In the genomic region with DNA sequence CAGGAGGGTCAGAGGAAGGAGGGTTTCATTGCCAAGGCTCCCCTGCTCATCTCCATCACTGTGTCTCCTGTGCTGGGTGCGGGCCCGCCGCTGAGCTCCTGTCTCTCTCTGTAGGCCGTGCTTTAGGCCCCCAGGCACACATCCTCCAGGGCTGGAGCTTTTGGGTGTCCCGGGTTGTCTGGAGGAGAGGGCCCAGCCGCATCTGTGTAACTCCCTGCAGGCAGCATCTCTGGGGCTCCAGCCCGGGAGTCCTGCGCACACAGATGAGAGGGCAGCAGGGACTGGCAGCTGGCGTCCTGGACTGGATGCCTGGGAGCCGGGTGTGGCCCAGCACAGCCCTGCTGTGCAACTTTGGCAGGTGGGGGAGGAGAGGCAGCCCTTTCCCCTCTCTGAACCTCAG, we compare ENCODE assay signal across 16 cellular contexts.
"Had no signal": no experiment of that assay in that cellular context is flagged by ENCODE, and none has a peak within 500 bp of the region (broad histone marks: within the 10 kb centered on the region; RNA-seq: fewer than 3 reads in every experiment).

No MANE protein-coding gene starts in this region.

- FAIRE-seq: endometrium, frontal cortex, pancreas, small intestine, urothelium cell line had no signal

- H3K27ac ChIP-seq: left lung, lower lobe of right lung, pancreas, thyroid gland had no signal

- H2AFZ ChIP-seq: neural progenitor cell had no signal

- H3K9me3 ChIP-seq: left lung, lower lobe of right lung, pancreas, thyroid gland had no signal

- H3K4me3 ChIP-seq: left lung, lower lobe of right lung, neural progenitor cell, pancreas, thyroid gland had no signal

- H3K36me3 ChIP-seq: neural progenitor cell had no signal

- DNase-seq: effector memory CD4-positive, alpha-beta T cell; islet precursor cell; left lung; lower lobe of right lung; midbrain; occipital lobe; right cardiac atrium; small intestine; stimulated activated CD4-positive, alpha-beta T cell treated with anti-CD3 and anti-CD28 coated beads, Interleukin-12 subunit alpha, Interleukin-12 subunit beta, amount 100 ng/mL, for 4 hours; stimulated activated naive CD4-positive, alpha-beta T cell treated with Interleukin-2 at 50 U/mL for 16 hours; thyroid gland had no signal

- H3K27me3 ChIP-seq: left lung, neural progenitor cell, pancreas, thyroid gland had no signal

- H3K4me2 ChIP-seq: neural progenitor cell had no signal

- H3K9ac ChIP-seq: neural progenitor cell had no signal
